Comparison of ENCODE assay signal across 25 cellular contexts in genomic region chr9:69433426-69433825, GRCh38.
DNase-seq lines count a peak whose midpoint lies in the region; ATAC-seq, FAIRE-seq and TF ChIP-seq lines count a peak whose summit lies in the region.
"Had no signal": no experiment of that assay in that cellular context is flagged by ENCODE, and none has a peak within 500 bp of the region (broad histone marks: within the 10 kb centered on the region; RNA-seq: fewer than 3 reads in every experiment).

No MANE protein-coding gene starts in this region.

- no peak overlapping the region; the same call in 1 of the 2 replicates for H3K4me3 Mint-ChIP-seq in HFFc6
- no peak overlapping the region for H3K4me3 Mint-ChIP-seq in endothelial cell (ENCODE audit: unreplicated experiment)
- H3K4me3 Mint-ChIP-seq: B cell, endodermal cell, natural killer cell had no signal

- no peaks in the 10 kb centered on the region for H3K36me3 ChIP-seq in left lung
- H3K36me3 ChIP-seq: cardiac muscle cell, heart left ventricle, transverse colon had no signal

- DNase-seq in EH (ENCODE audit: low read depth) = peak; percentile 60
- DNase-seq in HFFc6 = peak; percentile 70
- DNase-seq in astrocyte of the hippocampus (ENCODE audit: low read depth, low spot score) = peak; percentile 7
- no peak for DNase-seq in left lung
- DNase-seq in GM12892 (ENCODE audit: insufficient read length) = no peak
- DNase-seq in endothelial cell (ENCODE audit: low spot score) = no peak
- no peak for DNase-seq in stimulated activated naive CD4-positive, alpha-beta T cell (lab: John Stamatoyannopoulos, UW)
- DNase-seq: activated CD8-positive, alpha-beta memory T cell treated with anti-CD3 and anti-CD28 coated beads for 24 hours; activated naive CD4-positive, alpha-beta T cell treated with Interleukin-2 at 50 U/mL for 16 hours; activated T-cell treated with anti-CD3 and anti-CD28 coated beads, Interleukin-2, amount 50 U/mL, for 48 hours; amniotic stem cell; COR-L47; endodermal cell; heart left ventricle; left ventricle myocardium superior; natural killer cell; NCI-H446 treated with DMSO at 0.1 percent for 48 hours; OCI-M1; SHP77; transverse colon had no signal

- intact Hi-C loops in left lung (cut with DNase I) = no loop called here

- no peak overlapping the region for H3K4me3 ChIP-seq in left lung
- H3K4me3 ChIP-seq: cardiac muscle cell, coronary artery, heart left ventricle, skin epidermis, transverse colon had no signal

- no peak for FAIRE-seq in GM12892 (lab: Jason Lieb, UNC)
- FAIRE-seq: GM12891 had no signal

- H3K9me3 ChIP-seq in left lung = peaks cover 0 to 2% of the 10 kb centered on the region in 2 donors
- H3K9me3 ChIP-seq: transverse colon had no signal

- H3K4me1 Mint-ChIP-seq in HFFc6 (ENCODE audit: low read depth) (peaks cover 26% of the 10 kb centered on the region), endothelial cell (ENCODE audit: unreplicated experiment) (no peaks in the 10 kb centered on the region)
- H3K4me1 Mint-ChIP-seq: B cell, endodermal cell, natural killer cell had no signal

- ATAC-seq in left lung = peak; percentile 67
- ATAC-seq: heart left ventricle, left ventricle myocardium superior, natural killer cell had no signal

- H3K27me3 ChIP-seq in left lung = no peaks in the 10 kb centered on the region
- H3K27me3 ChIP-seq: cardiac muscle cell, heart left ventricle, transverse colon had no signal

- H3K36me3 Mint-ChIP-seq in HFFc6 (ENCODE audit: low read depth) (peaks cover 16% of the 10 kb centered on the region), endothelial cell (ENCODE audit: low read depth, unreplicated experiment) (peaks cover 4% of the 10 kb centered on the region)
- H3K36me3 Mint-ChIP-seq: natural killer cell had no signal

- H3K9me3 Mint-ChIP-seq in HFFc6 = no peaks in the 10 kb centered on the region
- H3K9me3 Mint-ChIP-seq in endothelial cell (ENCODE audit: unreplicated experiment) = peaks cover 3% of the 10 kb centered on the region
- H3K9me3 Mint-ChIP-seq: natural killer cell had no signal

- H3K27ac ChIP-seq in left lung = no peak overlapping the region
- H3K27ac ChIP-seq: cardiac muscle cell, coronary artery, heart left ventricle, skin epidermis, transverse colon had no signal

- H3K4me1 ChIP-seq in left lung = no peaks in the 10 kb centered on the region
- H3K4me1 ChIP-seq: heart left ventricle, transverse colon had no signal

- H3K27me3 Mint-ChIP-seq in HFFc6 (ENCODE audit: insufficient read depth) = no peaks in the 10 kb centered on the region
- peaks cover 8% of the 10 kb centered on the region for H3K27me3 Mint-ChIP-seq in endothelial cell (ENCODE audit: unreplicated experiment)
- H3K27me3 Mint-ChIP-seq: B cell had no signal

- TF ChIP-seq CTCF in HFFc6 (IDR thresholded peaks at IDR 0.05) (no peak), left lung (IDR thresholded peaks at IDR 0.05) (no peak), endothelial cell (IDR thresholded peaks at IDR 0.05; ENCODE audit: unreplicated experiment) (no peak)

- peak overlapping the region; percentile 43; the same call in 1 of the 2 replicates for H3K27ac Mint-ChIP-seq in HFFc6
- H3K27ac Mint-ChIP-seq in endothelial cell (ENCODE audit: unreplicated experiment) = no peak overlapping the region
- H3K27ac Mint-ChIP-seq: B cell, endodermal cell, natural killer cell had no signal

- no peak for TF ChIP-seq POLR2A in GM12892 (IDR thresholded peaks at IDR 0.05; ENCODE audit: low read depth, low read length)

Comparison
In these comparisons a context has a peak if more than half of its experiments do, and no peak if none do; other contexts are left out.
1. DNase-seq: peak in EH (single experiment), HFFc6 (single experiment) and astrocyte of the hippocampus (single experiment); none in left lung (0 of 2), GM12892 (single experiment), endothelial cell (single experiment) and stimulated activated naive CD4-positive, alpha-beta T cell (0 of 6).